ENCODE assay signal across 11 cellular contexts in the genomic region with DNA sequence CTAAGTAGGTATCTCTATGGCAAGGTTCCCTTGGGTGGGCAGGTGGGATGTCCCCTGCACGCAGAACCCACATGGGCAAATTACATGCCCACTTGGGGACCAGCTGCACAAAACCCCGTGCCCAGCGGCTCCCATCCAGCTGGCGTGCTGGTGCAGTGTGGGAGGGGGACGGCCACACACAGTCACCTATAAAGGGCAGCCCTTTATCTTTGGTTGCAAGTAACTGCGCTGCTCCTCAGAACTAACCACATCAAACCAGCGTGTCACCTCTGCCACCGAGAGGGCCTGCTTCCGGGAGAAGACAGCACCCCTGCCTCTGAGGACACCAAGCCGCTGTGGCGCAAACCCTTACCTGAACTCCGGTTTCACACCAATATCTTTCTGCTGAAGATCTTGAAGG. TPM values are rescaled to one million over a fixed set of nuclear protein-coding genes. Genes with fewer than 3 reads are reported as not detected.
DNase-seq lines count a peak whose midpoint lies in the region; ATAC-seq and TF ChIP-seq lines count a peak whose summit lies in the region.
"Had no signal": no experiment of that assay in that cellular context is flagged by ENCODE, and none has a peak within 500 bp of the region (broad histone marks: within the 10 kb centered on the region; RNA-seq: fewer than 3 reads in every experiment).

No MANE protein-coding gene starts in this region.

- no peak overlapping the region for H3K4me3 Mint-ChIP-seq in activated naive CD4-positive, alpha-beta T cell treated with anti-CD3 and anti-CD28 coated beads for 36 hours
- no peak overlapping the region for H3K4me3 Mint-ChIP-seq in stimulated activated naive B cell treated with anti-CD40 and anti-IgM and Interleukin-4, amounts not matched to agents 10 μg/mL and 1 μg/mL and 100 μg/mL, for 72 hours

- intact Hi-C loops in activated naive CD4-positive, alpha-beta T cell treated with anti-CD3 and anti-CD28 coated beads for 36 hours (cut with micrococcal nuclease) = loop anchor here (1.0 to 2.0 kb wide), 3 partner anchors 33 to 152 kb away; a partner anchor contains a TSS
- intact Hi-C loops in transverse colon (cut with DNase I; ENCODE audit: low total_unique reads) = no loop called here

- 80 to 91% methylated on average over 1 to 12 of the region's 12 CpGs for WGBS in transverse colon (ENCODE audit: low coverage in 1 of 2), 2 donors

- peaks cover 42% of the 10 kb centered on the region for H3K36me3 Mint-ChIP-seq in activated naive CD4-positive, alpha-beta T cell treated with anti-CD3 and anti-CD28 coated beads for 36 hours (ENCODE audit: low read depth)
- H3K36me3 Mint-ChIP-seq in stimulated activated naive B cell treated with anti-CD40 and anti-IgM and Interleukin-4, amounts not matched to agents 10 μg/mL and 1 μg/mL and 100 μg/mL, for 72 hours = peaks cover 41 to 68% of the 10 kb centered on the region in 2 donors

- TF ChIP-seq CTCF in transverse colon (IDR thresholded peaks at IDR 0.05) = no peak

- no peak for TF ChIP-seq EP300 in transverse colon (IDR thresholded peaks at IDR 0.05; ENCODE audit: low read depth)

- no peaks in the 10 kb centered on the region for H3K4me1 ChIP-seq in transverse colon
- H3K4me1 ChIP-seq: suprapubic skin had no signal

- H3K9me3 ChIP-seq in transverse colon = no peaks in the 10 kb centered on the region
- H3K9me3 ChIP-seq: suprapubic skin had no signal

- TF ChIP-seq POLR2A in transverse colon (IDR thresholded peaks at IDR 0.05) = no peak

- no peaks in the 10 kb centered on the region for H3K27me3 Mint-ChIP-seq in activated naive CD4-positive, alpha-beta T cell treated with anti-CD3 and anti-CD28 coated beads for 36 hours (ENCODE audit: low read depth)
- H3K27me3 Mint-ChIP-seq in stimulated activated naive B cell treated with anti-CD40 and anti-IgM and Interleukin-4, amounts not matched to agents 10 μg/mL and 1 μg/mL and 100 μg/mL, for 72 hours = no peaks in the 10 kb centered on the region

- peak; percentile 49 to 54 for DNase-seq in activated CD4-positive, alpha-beta T cell treated with anti-CD3 and anti-CD28 coated beads, Interleukin-2, amount 50 U/mL, for 4 hours
- DNase-seq in activated naive CD4-positive, alpha-beta T cell treated with anti-CD3 and anti-CD28 coated beads for 36 hours = peak; percentile 86
- peak; percentile 77 for DNase-seq in stimulated activated CD4-positive, alpha-beta T cell treated with anti-CD3 and anti-CD28 coated beads, Interleukin-1b, Interleukin-23, amount 100 ng/mL, for 48 hours
- peak; percentile 15 for DNase-seq in transverse colon
- no peak for DNase-seq in stimulated activated naive B cell treated with anti-CD40 and anti-IgM and Interleukin-4, amounts not matched to agents 10 μg/mL and 1 μg/mL and 100 μg/mL, for 72 hours
- no peak for DNase-seq in nucleus accumbens (lab: John Stamatoyannopoulos, UW)
- DNase-seq: GOT3, left cardiac atrium, NCI-H82 had no signal

- H3K36me3 ChIP-seq in transverse colon = peaks cover 0 to 51% (median 22%) of the 10 kb centered on the region in 4 donors

- H3K4me1 Mint-ChIP-seq in activated naive CD4-positive, alpha-beta T cell treated with anti-CD3 and anti-CD28 coated beads for 36 hours (ENCODE audit: low read depth) = peaks cover 25% of the 10 kb centered on the region
- H3K4me1 Mint-ChIP-seq in stimulated activated naive B cell treated with anti-CD40 and anti-IgM and Interleukin-4, amounts not matched to agents 10 μg/mL and 1 μg/mL and 100 μg/mL, for 72 hours = peaks cover 6 to 8% of the 10 kb centered on the region in 2 donors

- H3K9me3 Mint-ChIP-seq in activated naive CD4-positive, alpha-beta T cell treated with anti-CD3 and anti-CD28 coated beads for 36 hours = no peaks in the 10 kb centered on the region
- no peaks in the 10 kb centered on the region for H3K9me3 Mint-ChIP-seq in stimulated activated naive B cell treated with anti-CD40 and anti-IgM and Interleukin-4, amounts not matched to agents 10 μg/mL and 1 μg/mL and 100 μg/mL, for 72 hours

- no peaks in the 10 kb centered on the region for H3K27me3 ChIP-seq in transverse colon
- H3K27me3 ChIP-seq: suprapubic skin had no signal

- no peak for ATAC-seq in stimulated activated naive B cell treated with anti-CD40 and anti-IgM and Interleukin-4, amounts not matched to agents 10 μg/mL and 1 μg/mL and 100 μg/mL, for 72 hours (replicated peaks)
- no peak for ATAC-seq in HG03432 (IDR thresholded peaks at IDR 0.05; ENCODE audit: unreplicated experiment)

- no peak overlapping the region for H3K27ac Mint-ChIP-seq in activated naive CD4-positive, alpha-beta T cell treated with anti-CD3 and anti-CD28 coated beads for 36 hours
- H3K27ac Mint-ChIP-seq in stimulated activated naive B cell treated with anti-CD40 and anti-IgM and Interleukin-4, amounts not matched to agents 10 μg/mL and 1 μg/mL and 100 μg/mL, for 72 hours = no peak overlapping the region

- in situ Hi-C loops in transverse colon (cut with MboI; ENCODE audit: low pct_ligation_motif_present in 1 of 4, low pct_unique_long_range_greater_than_20kb in 1 of 4, low sequenced_read_pairs in 3 of 4) = no loop called here

- H3K4me3 ChIP-seq in transverse colon = no peak overlapping the region
- H3K4me3 ChIP-seq: suprapubic skin had no signal

- CTCF ChIA-PET in activated naive CD4-positive, alpha-beta T cell treated with anti-CD3 and anti-CD28 coated beads for 36 hours (lab: Charles Lee) = no interaction called here

- no peak overlapping the region for H3K27ac ChIP-seq in transverse colon
- H3K27ac ChIP-seq: suprapubic skin had no signal

RNA-seq across cellular contexts. Expression of a gene that starts 32.2 kb away (rescaled TPM):
- total RNA-seq in activated naive CD4-positive, alpha-beta T cell treated with anti-CD3 and anti-CD28 coated beads for 36 hours = 10 to 100 TPM; 28.8 to 29.7 TPM
- total RNA-seq in transverse colon = 10 to 100 TPM; 14.7 to 44.3 (median 34.6) TPM

RNA-seq across cellular contexts. Expression of a gene that starts 32.9 kb away (rescaled TPM):
- total RNA-seq in activated naive CD4-positive, alpha-beta T cell treated with anti-CD3 and anti-CD28 coated beads for 36 hours = under 1 TPM; 0.10 to 0.12 TPM
- total RNA-seq in transverse colon = under 1 TPM in 3 of 4 donors, not detected in 1; 0.14 to 0.60 (median 0.16) TPM

RNA-seq across cellular contexts. Expression of a gene that starts 48.9 kb away (rescaled TPM):
- total RNA-seq in activated naive CD4-positive, alpha-beta T cell treated with anti-CD3 and anti-CD28 coated beads for 36 hours = 10 to 100 TPM; 11.9 to 13.6 TPM
- 10 to 100 TPM in 3 of 4 donors, 1 to 10 TPM in 1; 4.2 to 15.2 (median 12.8) TPM for total RNA-seq in transverse colon

Comparison
In these comparisons a context has a peak if more than half of its experiments do, and no peak if none do; other contexts are left out.
1. DNase-seq: peak in activated CD4-positive, alpha-beta T cell treated with anti-CD3 and anti-CD28 coated beads, Interleukin-2, amount 50 U/mL, for 4 hours (2 of 2), activated naive CD4-positive, alpha-beta T cell treated with anti-CD3 and anti-CD28 coated beads for 36 hours (single experiment), stimulated activated CD4-positive, alpha-beta T cell treated with anti-CD3 and anti-CD28 coated beads, Interleukin-1b, Interleukin-23, amount 100 ng/mL, for 48 hours (single experiment) and transverse colon (single experiment); none in stimulated activated naive B cell treated with anti-CD40 and anti-IgM and Interleukin-4, amounts not matched to agents 10 μg/mL and 1 μg/mL and 100 μg/mL, for 72 hours (single experiment) and nucleus accumbens (0 of 56).